Comparison of ENCODE assay signal across 9 cellular contexts in genomic region chr21:45011911-45012660, GRCh38.
DNase-seq lines count a peak whose midpoint lies in the region; ATAC-seq and TF ChIP-seq lines count a peak whose summit lies in the region.
"Had no signal": no experiment of that assay in that cellular context is flagged by ENCODE, and none has a peak within 500 bp of the region (broad histone marks: within the 10 kb centered on the region; RNA-seq: fewer than 3 reads in every experiment).

No MANE protein-coding gene starts in this region.

- H3K27me3 ChIP-seq in BLaER1 treated with 17β-estradiol and CSF1 and Interleukin-3, amounts not matched to agents 10 nM and 100 nM = peaks cover 0 to 91% (median 0%) of the 10 kb centered on the region in 11 experiments; a peak in 8 of 22 replicates
- H3K27me3 ChIP-seq in neuronal stem cell (ENCODE audit: control insufficient read depth in 3 of 3, insufficient read depth in 3 of 3, low read depth in 1 of 3, low read length in 3 of 3) = peaks cover 0 to 19% (median 4%) of the 10 kb centered on the region in 3 experiments

- H3K27ac ChIP-seq in BLaER1 treated with 17β-estradiol and CSF1 and Interleukin-3, amounts not matched to agents 10 nM and 100 nM = no peak overlapping the region
- H3K27ac ChIP-seq in neuronal stem cell (replicated peaks; ENCODE audit: low read length) = peak overlapping the region; percentile 72

- no CpG with 5 or more reads among the region's 30 CpGs for WGBS in neuronal stem cell (ENCODE audit: extremely low coverage in 2 of 2, insufficient read length in 2 of 2, insufficient replicate concordance in 1 of 2), 2 donors

- DNase-seq in NCI-H226 (peak; percentile 96), epithelial cell of proximal tubule (ENCODE audit: low read depth) (peak; percentile 48), neuronal stem cell (ENCODE audit: low spot score) (peak; percentile 78), DMS153 treated with DMSO at 0.1 percent for 48 hours (lab: John Stamatoyannopoulos, UW; ENCODE audit: unreplicated experiment) (no peak), NCI-H510A treated with DMSO at 0.1 percent for 48 hours (lab: John Stamatoyannopoulos, UW) (no peak)

- no peaks in the 10 kb centered on the region for H3K79me1 ChIP-seq in neuronal stem cell (ENCODE audit: low read depth, low read length)

- H3K14ac ChIP-seq in neuronal stem cell (ENCODE audit: low read length) = no peak overlapping the region

- no peak overlapping the region for H3K4me3 ChIP-seq in BLaER1 treated with 17β-estradiol and CSF1 and Interleukin-3, amounts not matched to agents 10 nM and 100 nM
- peak overlapping the region; percentile 25 for H3K4me3 ChIP-seq in epithelial cell of proximal tubule (ENCODE audit: low read depth, low read length)
- no peak overlapping the region for H3K4me3 ChIP-seq in neuronal stem cell (ENCODE audit: low read length in 2 of 2)
- H3K4me3 ChIP-seq: GM12878 had no signal

- H2BK120ac ChIP-seq in neuronal stem cell (ENCODE audit: low read depth, low read length) = peak overlapping the region; percentile 69

- peak; percentile 13 for TF ChIP-seq CTCF in epithelial cell of proximal tubule (conservative IDR thresholded peaks at IDR 0.05; ENCODE audit: low read depth, low read length)

- H2AFZ ChIP-seq in neuronal stem cell (ENCODE audit: low read length) = peak overlapping the region; percentile 75

- 0 out of 22 replicates have a peak overlapping the region, but pooled peaks of 1 of the 11 experiments have one; percentile 1 for H3K9ac ChIP-seq in BLaER1 treated with 17β-estradiol and CSF1 and Interleukin-3, amounts not matched to agents 10 nM and 100 nM
- H3K9ac ChIP-seq in neuronal stem cell (ENCODE audit: low read depth, low read length, poor library complexity) = peak overlapping the region; percentile 56

- H3K4me1 ChIP-seq in BLaER1 treated with 17β-estradiol and CSF1 and Interleukin-3, amounts not matched to agents 10 nM and 100 nM = peaks cover 12 to 99% (median 74%) of the 10 kb centered on the region in 10 experiments; a peak in 19 of 20 replicates
- H3K4me1 ChIP-seq in neuronal stem cell (ENCODE audit: control insufficient read depth in 2 of 2, insufficient read depth in 1 of 2, low read depth in 1 of 2, low read length in 2 of 2) = peaks cover 28 to 35% of the 10 kb centered on the region in 2 donors

- ATAC-seq in GM18519 (IDR thresholded peaks at IDR 0.05; ENCODE audit: low FRiP score, unreplicated experiment) (no peak), GM19035 (IDR thresholded peaks at IDR 0.05; ENCODE audit: unreplicated experiment) (no peak)

- no peak overlapping the region for H3K23ac ChIP-seq in neuronal stem cell (ENCODE audit: low read depth, low read length, poor library complexity)

- peak overlapping the region; percentile 99 for H2BK12ac ChIP-seq in neuronal stem cell (ENCODE audit: low read length)

- H3K9me3 ChIP-seq in BLaER1 treated with 17β-estradiol and CSF1 and Interleukin-3, amounts not matched to agents 10 nM and 100 nM (replicated peaks in 1 of 11) = peaks cover 6 to 30% (median 10%) of the 10 kb centered on the region in 11 experiments; a peak in 19 of 22 replicates
- peaks cover 0 to 1% of the 10 kb centered on the region in 2 donors for H3K9me3 ChIP-seq in neuronal stem cell (replicated peaks in 1 of 2; ENCODE audit: control insufficient read depth in 2 of 2, insufficient read depth in 1 of 2, low read depth in 1 of 2, low read length in 2 of 2)

- no peak overlapping the region for H4K91ac ChIP-seq in neuronal stem cell (ENCODE audit: low read depth, low read length, poor library complexity)

- peak overlapping the region; percentile 71 for H2BK5ac ChIP-seq in neuronal stem cell (ENCODE audit: low read length)

- H2BK15ac ChIP-seq in neuronal stem cell (ENCODE audit: low read length) = peak overlapping the region; percentile 88

- H3K18ac ChIP-seq in neuronal stem cell (ENCODE audit: low read length) = peak overlapping the region; percentile 98

- H4K20me1 ChIP-seq in BLaER1 treated with 17β-estradiol and CSF1 and Interleukin-3, amounts not matched to agents 10 nM and 100 nM = peaks cover 0 to 13% (median 0%) of the 10 kb centered on the region in 11 experiments; a peak in 1 of 22 replicates

- H4K8ac ChIP-seq in neuronal stem cell (ENCODE audit: low read depth, low read length) = no peak overlapping the region

- H3K4ac ChIP-seq in neuronal stem cell (ENCODE audit: low read length) = no peak overlapping the region

- H2AK5ac ChIP-seq in neuronal stem cell (ENCODE audit: low read depth, low read length) = peak overlapping the region; percentile 87

- peak overlapping the region in 9 of 11 experiments; percentile 50 to 100 (median 99); a peak in 18 of 22 replicates for H3K4me2 ChIP-seq in BLaER1 treated with 17β-estradiol and CSF1 and Interleukin-3, amounts not matched to agents 10 nM and 100 nM
- peak overlapping the region; percentile 55 for H3K4me2 ChIP-seq in neuronal stem cell (ENCODE audit: insufficient read depth, low read length, poor library complexity, severe bottlenecking)

- H3K36me3 ChIP-seq in BLaER1 treated with 17β-estradiol and CSF1 and Interleukin-3, amounts not matched to agents 10 nM and 100 nM = peaks cover 0 to 12% (median 0%) of the 10 kb centered on the region in 11 experiments; a peak in 4 of 22 replicates
- no peaks in the 10 kb centered on the region for H3K36me3 ChIP-seq in neuronal stem cell (replicated peaks in 1 of 2; ENCODE audit: control insufficient read depth in 2 of 2, insufficient read depth in 2 of 2, low read length in 2 of 2)

Comparison
In these comparisons a context has a peak if more than half of its experiments do, and no peak if none do; other contexts are left out.
1. DNase-seq: peak in NCI-H226 (single experiment), epithelial cell of proximal tubule (single experiment) and neuronal stem cell (single experiment); none in DMS153 treated with DMSO at 0.1 percent for 48 hours (single experiment) and NCI-H510A treated with DMSO at 0.1 percent for 48 hours (single experiment).